8 cellular contexts compared by ENCODE assay signal in genomic region chr2:46275995-46276394, GRCh38. TPM values are rescaled to one million over a fixed set of nuclear protein-coding genes. Genes with fewer than 3 reads are reported as not detected.
DNase-seq lines count a peak whose midpoint lies in the region; ATAC-seq and TF ChIP-seq lines count a peak whose summit lies in the region.
"Had no signal": no experiment of that assay in that cellular context is flagged by ENCODE, and none has a peak within 500 bp of the region (broad histone marks: within the 10 kb centered on the region; RNA-seq: fewer than 3 reads in every experiment).

No MANE protein-coding gene starts in this region.

- peaks cover 6 to 8% of the 10 kb centered on the region in 2 donors for H3K4me1 Mint-ChIP-seq in effector memory CD8-positive, alpha-beta T cell (ENCODE audit: low read depth in 2 of 2)

- no peaks in the 10 kb centered on the region for H3K36me3 Mint-ChIP-seq in effector memory CD8-positive, alpha-beta T cell (ENCODE audit: insufficient read depth)

- no peaks in the 10 kb centered on the region for H3K27me3 ChIP-seq in lung (ENCODE audit: control insufficient read depth, insufficient read depth)
- H3K27me3 ChIP-seq in upper lobe of right lung: no peaks in the 10 kb centered on the region

- peaks cover 18 to 40% of the 10 kb centered on the region in 2 donors for H3K27me3 Mint-ChIP-seq in effector memory CD8-positive, alpha-beta T cell

- WGBS in lung, 2 donors: 9 to 19% methylated on average over 19 to 20 of the region's 20 CpGs

- intact Hi-C loops in upper lobe of right lung (cut with DNase I): no loop called here

- H3K36me3 ChIP-seq in lung (ENCODE audit: control insufficient read depth in 2 of 2, insufficient read depth in 2 of 2, low read length in 2 of 2) (no peaks in the 10 kb centered on the region), upper lobe of right lung (no peaks in the 10 kb centered on the region)

- no peaks in the 10 kb centered on the region for H3K9me3 ChIP-seq in lung (ENCODE audit: control insufficient read depth in 2 of 2, insufficient read depth in 1 of 2, low read length in 1 of 2)
- H3K9me3 ChIP-seq in upper lobe of right lung: no peaks in the 10 kb centered on the region

- H3K4me1 ChIP-seq in lung (ENCODE audit: control insufficient read depth in 2 of 2, insufficient read depth in 2 of 2, low read length in 2 of 2) (peaks cover 11 to 20% of the 10 kb centered on the region in 2 donors), upper lobe of right lung (peaks cover 27% of the 10 kb centered on the region)

- H3K4me3 ChIP-seq in lung: no peak overlapping the region
- peak overlapping the region; percentile 6 for H3K4me3 ChIP-seq in upper lobe of right lung

- DNase-seq in UCSD-AML1 (lab: John Stamatoyannopoulos, UW; ENCODE audit: unreplicated experiment) (peak; percentile 85), lung (ENCODE audit: low spot score) (peak; percentile 57), upper lobe of right lung (peak; percentile 84), putamen (ENCODE audit: low spot score) (no peak), D341Med (ENCODE audit: low spot score) (no peak)
- DNase-seq in effector memory CD8-positive, alpha-beta T cell: no peak
- DNase-seq in effector CD4-positive, alpha-beta T cell: no peak
- DNase-seq: NCI-H2171 treated with DMSO at 0.1 percent for 48 hours had no signal

- ATAC-seq in effector memory CD8-positive, alpha-beta T cell (replicated peaks): no peak
- ATAC-seq in lung (ENCODE audit: insufficient read depth, low FRiP score) (no peak), upper lobe of right lung (peak; percentile 85)

- H3K27ac ChIP-seq in lung (ENCODE audit: low read depth in 1 of 2, low read length in 1 of 2) (peak overlapping the region; percentile 53 to 54), upper lobe of right lung (peak overlapping the region; percentile 72)

- H3K9me3 Mint-ChIP-seq in effector memory CD8-positive, alpha-beta T cell: no peaks in the 10 kb centered on the region

- TF ChIP-seq CTCF in lung (IDR thresholded peaks at IDR 0.05; ENCODE audit: control extremely low read depth, extremely low read depth) (no peak), upper lobe of right lung (IDR thresholded peaks at IDR 0.05) (no peak)

- peak overlapping the region; percentile 41 to 49 for H3K4me3 Mint-ChIP-seq in effector memory CD8-positive, alpha-beta T cell

- no peak overlapping the region for H3K27ac Mint-ChIP-seq in effector memory CD8-positive, alpha-beta T cell

RNA-seq across cellular contexts. Expression of gene EPAS1, which starts 21.2 kb away (rescaled TPM):
- total RNA-seq in lung (1,000 to 10,000 TPM in 1 of 2 donors, 100 to 1,000 TPM in 1; 424 to 1,051 TPM), upper lobe of right lung (1,593 TPM)
- polyA plus RNA-seq in lung: 100 to 1,000 TPM; 233 to 337 TPM

Comparison
In these comparisons a context has a peak if more than half of its experiments do, and no peak if none do; other contexts are left out.
1. DNase-seq: peak in UCSD-AML1 (single experiment), lung (single experiment) and upper lobe of right lung (single experiment); none in effector memory CD8-positive, alpha-beta T cell (0 of 3), putamen (single experiment), D341Med (single experiment) and effector CD4-positive, alpha-beta T cell (single experiment).